13 cellular contexts compared by ENCODE assay signal in genomic region chr20:49956689-49957443, GRCh38. TPM values are rescaled to one million over a fixed set of nuclear protein-coding genes. Genes with fewer than 3 reads are reported as not detected.
DNase-seq lines count a peak whose midpoint lies in the region; ATAC-seq, FAIRE-seq and TF ChIP-seq lines count a peak whose summit lies in the region.
"Had no signal": no experiment of that assay in that cellular context is flagged by ENCODE, and none has a peak within 500 bp of the region (broad histone marks: within the 10 kb centered on the region; RNA-seq: fewer than 3 reads in every experiment).

No MANE protein-coding gene starts in this region.

- H3K9me3 Mint-ChIP-seq in stimulated activated naive CD8-positive, alpha-beta T cell treated with anti-CD3 and anti-CD28 coated beads, Interleukin-15, Interleukin-2, amounts not matched to agents 100 ng/mL and 50 ng/mL, for 24 hours, result no peaks in the 10 kb centered on the region
- no peaks in the 10 kb centered on the region for H3K9me3 Mint-ChIP-seq in activated T-helper 17 cell treated with anti-CD3 and anti-CD28 coated beads, Interleukin-2, amount 50 U/mL, for 72 hours

- no peak for TF ChIP-seq POLR2A in H54 (IDR thresholded peaks at IDR 0.05; ENCODE audit: low read depth, low read length)

- no peak for FAIRE-seq in H54 (lab: Jason Lieb, UNC)
- FAIRE-seq: GM12891 had no signal

- H3K27ac Mint-ChIP-seq in stimulated activated naive CD8-positive, alpha-beta T cell treated with anti-CD3 and anti-CD28 coated beads, Interleukin-15, Interleukin-2, amounts not matched to agents 100 ng/mL and 50 ng/mL, for 24 hours, result peak overlapping the region; percentile 24
- H3K27ac Mint-ChIP-seq in activated T-helper 17 cell treated with anti-CD3 and anti-CD28 coated beads, Interleukin-2, amount 50 U/mL, for 72 hours, result peak overlapping the region; percentile 12

- H3K4me1 Mint-ChIP-seq in stimulated activated naive CD8-positive, alpha-beta T cell treated with anti-CD3 and anti-CD28 coated beads, Interleukin-15, Interleukin-2, amounts not matched to agents 100 ng/mL and 50 ng/mL, for 24 hours (ENCODE audit: low read depth), result peaks cover 18% of the 10 kb centered on the region
- H3K4me1 Mint-ChIP-seq in activated T-helper 17 cell treated with anti-CD3 and anti-CD28 coated beads, Interleukin-2, amount 50 U/mL, for 72 hours, result peaks cover 8% of the 10 kb centered on the region

- ATAC-seq in stimulated activated naive CD8-positive, alpha-beta T cell treated with anti-CD3 and anti-CD28 coated beads, Interleukin-15, Interleukin-2, amounts not matched to agents 100 U/mL and 50 U/mL, for 24 hours, result no peak
- ATAC-seq in activated T-helper 17 cell treated with anti-CD3 and anti-CD28 coated beads, Interleukin-2, amount 50 U/mL, for 72 hours (replicated peaks), result no peak
- ATAC-seq in left colon, result peak; percentile 13
- no peak for ATAC-seq in esophagus mucosa
- ATAC-seq: activated CD4-positive, alpha-beta T cell treated with anti-CD3 and anti-CD28 coated beads for 36 hours had no signal

- no peaks in the 10 kb centered on the region for H3K27me3 Mint-ChIP-seq in stimulated activated naive CD8-positive, alpha-beta T cell treated with anti-CD3 and anti-CD28 coated beads, Interleukin-15, Interleukin-2, amounts not matched to agents 100 ng/mL and 50 ng/mL, for 24 hours
- H3K27me3 Mint-ChIP-seq in activated T-helper 17 cell treated with anti-CD3 and anti-CD28 coated beads, Interleukin-2, amount 50 U/mL, for 72 hours, result no peaks in the 10 kb centered on the region
- H3K27me3 Mint-ChIP-seq: activated CD4-positive, alpha-beta T cell treated with anti-CD3 and anti-CD28 coated beads for 36 hours had no signal

- H3K36me3 Mint-ChIP-seq in stimulated activated naive CD8-positive, alpha-beta T cell treated with anti-CD3 and anti-CD28 coated beads, Interleukin-15, Interleukin-2, amounts not matched to agents 100 ng/mL and 50 ng/mL, for 24 hours (ENCODE audit: low read depth), result peaks cover 54% of the 10 kb centered on the region
- H3K36me3 Mint-ChIP-seq in activated T-helper 17 cell treated with anti-CD3 and anti-CD28 coated beads, Interleukin-2, amount 50 U/mL, for 72 hours (ENCODE audit: low read depth), result peaks cover 66% of the 10 kb centered on the region

- DNase-seq in stimulated activated naive CD8-positive, alpha-beta T cell treated with anti-CD3 and anti-CD28 coated beads, Interleukin-15, Interleukin-2, amounts not matched to agents 100 U/mL and 50 U/mL, for 24 hours, result no peak
- DNase-seq in left colon (no peak), H54 (ENCODE audit: insufficient read length, low spot score) (no peak), SK-N-DZ (ENCODE audit: low spot score) (no peak), retina (no peak)
- DNase-seq: activated CD4-positive, alpha-beta T cell treated with anti-CD3 and anti-CD28 coated beads for 36 hours; mesenchymal stem cell; NCI-H2081 treated with DMSO at 0.1 percent for 48 hours; NK-92 treated with Interleukin-12 subunit alpha and Interleukin-12 subunit beta, amount 100 ng/mL, for 24 hours had no signal

- intact Hi-C loops in left colon (cut with DNase I, micrococcal nuclease), result no loop called here

- H3K4me3 Mint-ChIP-seq in stimulated activated naive CD8-positive, alpha-beta T cell treated with anti-CD3 and anti-CD28 coated beads, Interleukin-15, Interleukin-2, amounts not matched to agents 100 ng/mL and 50 ng/mL, for 24 hours, result no peak overlapping the region
- no peak overlapping the region for H3K4me3 Mint-ChIP-seq in activated T-helper 17 cell treated with anti-CD3 and anti-CD28 coated beads, Interleukin-2, amount 50 U/mL, for 72 hours
- H3K4me3 Mint-ChIP-seq: activated CD4-positive, alpha-beta T cell treated with anti-CD3 and anti-CD28 coated beads for 36 hours had no signal

RNA-seq across cellular contexts. Expression of gene RNF114, which starts 20.7 kb away (rescaled TPM):
- 10 to 100 TPM; 59.8 to 65.0 TPM for total RNA-seq in activated T-helper 17 cell treated with anti-CD3 and anti-CD28 coated beads, Interleukin-2, amount 50 U/mL, for 72 hours
- total RNA-seq in left colon, result 10 to 100 TPM; 75.7 to 84.1 TPM
- polyA plus RNA-seq in SK-N-DZ (2014; cell fraction: cytosol; rRNA removed), result 138 and 182 TPM in 2 replicates
- 121 and 145 TPM in 2 replicates for polyA plus RNA-seq in SK-N-DZ (2014; cell fraction: nucleus; rRNA removed)
- total RNA-seq in esophagus mucosa, result 36.1 TPM

RNA-seq across cellular contexts. Expression of gene SNAI1, which starts 25.9 kb away (rescaled TPM):
- total RNA-seq in activated T-helper 17 cell treated with anti-CD3 and anti-CD28 coated beads, Interleukin-2, amount 50 U/mL, for 72 hours, result under 1 TPM in 1 of 2 donors, not detected in 1; 0.34 TPM
- total RNA-seq in left colon (under 1 TPM; 0.25 to 0.46 TPM), esophagus mucosa (0.36 TPM)
- polyA plus RNA-seq in SK-N-DZ (2014; cell fraction: cytosol; rRNA removed), result 5.7 TPM in 2 replicates
- polyA plus RNA-seq in SK-N-DZ (2014; cell fraction: nucleus; rRNA removed), result 4.5 and 6.7 TPM in 2 replicates

RNA-seq across cellular contexts. Expression of gene SPATA2, which starts 41.5 kb away (rescaled TPM):
- 10 to 100 TPM in 1 of 2 donors, 1 to 10 TPM in 1; 5.5 to 10.3 TPM for total RNA-seq in activated T-helper 17 cell treated with anti-CD3 and anti-CD28 coated beads, Interleukin-2, amount 50 U/mL, for 72 hours
- total RNA-seq in left colon (10 to 100 TPM; 19.9 to 22.0 TPM), esophagus mucosa (4.1 TPM)
- polyA plus RNA-seq in SK-N-DZ (2014; cell fraction: cytosol; rRNA removed), result 3.1 and 4.7 TPM in 2 replicates
- 2.7 and 3.0 TPM in 2 replicates for polyA plus RNA-seq in SK-N-DZ (2014; cell fraction: nucleus; rRNA removed)
